ENCODE assay signal across 8 cellular contexts in the genomic region with DNA sequence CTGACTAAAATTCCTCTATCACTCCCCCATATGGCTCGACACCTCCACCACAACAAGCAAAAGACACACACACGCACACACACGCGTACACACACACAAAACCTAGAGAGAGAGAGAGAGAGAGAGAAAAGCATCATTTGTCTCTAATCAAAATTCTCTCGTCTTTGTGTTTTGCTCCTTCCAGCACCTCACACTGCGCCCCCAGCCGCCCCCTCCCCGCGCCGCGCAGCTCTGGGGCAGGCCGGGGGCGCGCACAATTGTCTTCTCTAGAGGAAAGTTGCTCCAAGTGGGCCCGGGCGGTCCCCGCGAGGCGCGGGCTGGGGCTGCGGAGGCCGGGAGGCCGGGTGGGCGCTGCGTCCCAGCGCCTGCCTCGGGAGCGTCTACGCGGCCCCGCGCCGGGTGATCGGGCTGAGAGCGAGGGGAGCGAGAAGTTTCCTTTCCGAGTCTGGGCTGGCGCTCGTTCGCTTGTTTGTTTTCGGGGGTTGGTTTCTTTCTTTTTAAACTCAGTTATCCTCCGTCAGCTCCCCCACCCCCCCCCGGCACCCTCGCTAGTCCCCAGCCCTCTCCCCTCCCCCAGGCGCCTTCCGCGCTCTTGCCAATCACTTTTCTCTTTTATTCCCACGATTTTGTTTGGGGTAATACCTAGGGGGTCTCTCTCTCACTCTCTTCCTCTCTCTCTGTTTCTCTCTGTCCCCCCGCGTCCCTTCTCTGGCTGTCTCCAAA. TPM values are rescaled to one million over a fixed set of nuclear protein-coding genes. Genes with fewer than 3 reads are reported as not detected.
A peak's percentile ranks its signal among the peaks of the same experiment; 100 is the strongest.
DNase-seq lines count a peak whose midpoint lies in the region; ATAC-seq and TF ChIP-seq lines count a peak whose summit lies in the region.

No MANE protein-coding gene starts in this region.

- TF ChIP-seq CTCF in mucosa of descending colon (IDR thresholded peaks at IDR 0.05) = no peak
- peak in 1 of 5 experiments; percentile 19 for TF ChIP-seq CTCF in tibial nerve (IDR thresholded peaks at IDR 0.05)

- peaks cover 46% of the 10 kb centered on the region for H3K27me3 ChIP-seq in effector memory CD4-positive, alpha-beta T cell (replicated peaks; ENCODE audit: control insufficient read depth, insufficient read depth, low read length, poor library complexity, severe bottlenecking)
- H3K27me3 ChIP-seq in tibial nerve = no peaks in the 10 kb centered on the region

- H3K4me1 Mint-ChIP-seq in T-helper 17 cell = peaks cover 20% of the 10 kb centered on the region

- peak in 1 of 2 donors; percentile 42 for TF ChIP-seq POLR2A in tibial nerve (IDR thresholded peaks at IDR 0.05)

- intact Hi-C loops in mucosa of descending colon (cut with DNase I, micrococcal nuclease) = no loop called here

- H3K9me3 ChIP-seq in T-helper 17 cell (ENCODE audit: control insufficient read depth, low read length, poor library complexity, severe bottlenecking) = peaks cover 2% of the 10 kb centered on the region
- no peaks in the 10 kb centered on the region for H3K9me3 ChIP-seq in effector memory CD4-positive, alpha-beta T cell (ENCODE audit: control insufficient read depth, low read length)
- no peaks in the 10 kb centered on the region for H3K9me3 ChIP-seq in mucosa of descending colon
- no peaks in the 10 kb centered on the region for H3K9me3 ChIP-seq in tibial nerve

- H3K27ac Mint-ChIP-seq in T-helper 17 cell = peak overlapping the region; percentile 80

- peaks cover 11% of the 10 kb centered on the region for H3K36me3 Mint-ChIP-seq in T-helper 17 cell (ENCODE audit: low read depth)

- H3K27me3 Mint-ChIP-seq in T-helper 17 cell = peaks cover 52% of the 10 kb centered on the region

- DNase-seq in activated T-cell treated with anti-CD3 and anti-CD28 coated beads for 24 hours (ENCODE audit: low read depth) (peak; percentile 11), activated T-cell treated with anti-CD3 and anti-CD28 coated beads for 4 hours (no peak), T-helper 17 cell (no peak), mucosa of descending colon (peak; percentile 43 to 54 (median 50)), tibial nerve (ENCODE audit: low spot score in 2 of 2) (peak in 1 of 2 donors; percentile 53)
- DNase-seq in effector memory CD4-positive, alpha-beta T cell = no peak

- H3K36me3 ChIP-seq in effector memory CD4-positive, alpha-beta T cell (ENCODE audit: control insufficient read depth, insufficient read depth, low read length) = no peaks in the 10 kb centered on the region
- H3K36me3 ChIP-seq in mucosa of descending colon (ENCODE audit: low read depth) (no peaks in the 10 kb centered on the region), tibial nerve (no peaks in the 10 kb centered on the region)

- H3K4me1 ChIP-seq in effector memory CD4-positive, alpha-beta T cell (ENCODE audit: control insufficient read depth, insufficient read depth, low read length, poor library complexity, severe bottlenecking) = peaks cover 16% of the 10 kb centered on the region
- H3K4me1 ChIP-seq in mucosa of descending colon (ENCODE audit: low read depth) = no peaks in the 10 kb centered on the region
- peaks cover 0 to 23% (median 9%) of the 10 kb centered on the region in 4 donors for H3K4me1 ChIP-seq in tibial nerve

- H3K4me3 Mint-ChIP-seq in T-helper 17 cell = peak overlapping the region; percentile 92

- H3K4me3 ChIP-seq in effector memory CD4-positive, alpha-beta T cell (ENCODE audit: insufficient read depth, low read depth, low read length, poor library complexity, severe bottlenecking) = peak overlapping the region; percentile 64
- H3K4me3 ChIP-seq in mucosa of descending colon (peak overlapping the region; percentile 26), tibial nerve (peak overlapping the region; percentile 64 to 85 (median 78))

- peak in 1 of 2 donors; percentile 71 for TF ChIP-seq EP300 in tibial nerve (IDR thresholded peaks at IDR 0.05)

- H3K27ac ChIP-seq in effector memory CD4-positive, alpha-beta T cell (ENCODE audit: insufficient read depth, low read length, poor library complexity, severe bottlenecking) = peak overlapping the region; percentile 13
- peak overlapping the region; percentile 96 to 100 (median 98) for H3K27ac ChIP-seq in tibial nerve

- 1 to 3% methylated on average over 45 to 50 of the region's 50 CpGs for WGBS in tibial nerve, 2 donors

- ATAC-seq in T-helper 17 cell (peak; percentile 19), mucosa of descending colon (peak; percentile 14), GM21576 (IDR thresholded peaks at IDR 0.05; ENCODE audit: unreplicated experiment) (no peak), HG02610 (IDR thresholded peaks at IDR 0.05; ENCODE audit: unreplicated experiment) (no peak)

RNA-seq across cellular contexts. Expression of a gene that starts 4.1 kb away (rescaled TPM):
- 10 to 100 TPM; 49.5 to 61.1 TPM for total RNA-seq in T-helper 17 cell
- total RNA-seq in mucosa of descending colon = 10 to 100 TPM; 19.0 to 80.1 (median 48.6) TPM
- 100 to 1,000 TPM; 148 to 290 (median 218) TPM for total RNA-seq in tibial nerve

Comparison
In these comparisons a context has a peak if more than half of its experiments do, and no peak if none do; other contexts are left out.
1. DNase-seq: peak in activated T-cell treated with anti-CD3 and anti-CD28 coated beads for 24 hours (single experiment) and mucosa of descending colon (3 of 3); none in activated T-cell treated with anti-CD3 and anti-CD28 coated beads for 4 hours (single experiment), T-helper 17 cell (0 of 3) and effector memory CD4-positive, alpha-beta T cell (0 of 3).
2. ATAC-seq: peak in T-helper 17 cell (single experiment) and mucosa of descending colon (single experiment); none in GM21576 (single experiment) and HG02610 (single experiment).
3. H3K4me3 ChIP-seq: peak in every context shown above with its lines; median percentile 78 in tibial nerve; 64 in effector memory CD4-positive, alpha-beta T cell; 26 in mucosa of descending colon.